In genomic region chr3:153414972-153415371, GRCh38 we compare ENCODE assay signal across 22 cellular contexts.
"Had no signal": no experiment of that assay in that cellular context is flagged by ENCODE, and none has a peak within 500 bp of the region (broad histone marks: within the 10 kb centered on the region; RNA-seq: fewer than 3 reads in every experiment).

No MANE protein-coding gene starts in this region.

- H3K36me3 ChIP-seq: lower lobe of right lung, ovary, right lobe of liver, stomach, thyroid gland, upper lobe of left lung had no signal

- H3K27me3 ChIP-seq: ovary, right lobe of liver, stomach, thyroid gland, upper lobe of left lung had no signal

- H3K27ac Mint-ChIP-seq: effector memory CD8-positive, alpha-beta T cell; immature natural killer cell; naive thymus-derived CD8-positive, alpha-beta T cell; nephron progenitor cell; stimulated activated effector memory CD8-positive, alpha-beta T cell treated with anti-CD3 and anti-CD28 coated beads, Interleukin-12 subunit alpha, Interleukin-12 subunit beta, amount 100 ng/mL, for 72 hours had no signal

- DNase-seq: effector memory CD8-positive, alpha-beta T cell; hypothalamus; immature natural killer cell; left ventricle myocardium superior; lower lobe of right lung; naive thymus-derived CD8-positive, alpha-beta T cell; nephron progenitor cell; occipital lobe; ovary; posterior cingulate gyrus; retina; right lobe of liver; stimulated activated CD4-positive, alpha-beta T cell treated with anti-CD3 and anti-CD28 coated beads, Interleukin-12 subunit alpha, Interleukin-12 subunit beta, amount 100 ng/mL, for 4 hours; stimulated activated CD4-positive, alpha-beta T cell treated with anti-CD3 and anti-CD28 coated beads, Interleukin-1b, Interleukin-23, amount 100 ng/mL, for 48 hours; stimulated activated CD4-positive, alpha-beta T cell treated with anti-CD3 and anti-CD28 coated beads, Interleukin-4, amount 100 ng/mL, for 1 hour; stimulated activated naive CD4-positive, alpha-beta T cell treated with Interleukin-2 at 50 U/mL for 16 hours; stomach; thyroid gland; upper lobe of left lung had no signal

- H3K27ac ChIP-seq: coronary artery, lower lobe of right lung, ovary, right lobe of liver, stomach, thyroid gland, upper lobe of left lung had no signal

- H3K4me2 ChIP-seq: smooth muscle cell had no signal

- H3K4me3 Mint-ChIP-seq: effector memory CD8-positive, alpha-beta T cell; immature natural killer cell; naive thymus-derived CD8-positive, alpha-beta T cell; nephron progenitor cell; stimulated activated effector memory CD8-positive, alpha-beta T cell treated with anti-CD3 and anti-CD28 coated beads, Interleukin-12 subunit alpha, Interleukin-12 subunit beta, amount 100 ng/mL, for 72 hours had no signal

- H3K4me1 Mint-ChIP-seq: nephron progenitor cell had no signal

- H3K4me3 ChIP-seq: coronary artery, lower lobe of right lung, ovary, right lobe of liver, smooth muscle cell, stomach, thyroid gland, upper lobe of left lung had no signal

- H3K36me3 Mint-ChIP-seq: stimulated activated effector memory CD8-positive, alpha-beta T cell treated with anti-CD3 and anti-CD28 coated beads, Interleukin-12 subunit alpha, Interleukin-12 subunit beta, amount 100 ng/mL, for 72 hours had no signal

- H3K9me3 ChIP-seq: ovary, thyroid gland had no signal

- H3K4me1 ChIP-seq: lower lobe of right lung, right lobe of liver, stomach, thyroid gland, upper lobe of left lung had no signal
